1 cellular context compared by ENCODE assay signal in the genomic region with DNA sequence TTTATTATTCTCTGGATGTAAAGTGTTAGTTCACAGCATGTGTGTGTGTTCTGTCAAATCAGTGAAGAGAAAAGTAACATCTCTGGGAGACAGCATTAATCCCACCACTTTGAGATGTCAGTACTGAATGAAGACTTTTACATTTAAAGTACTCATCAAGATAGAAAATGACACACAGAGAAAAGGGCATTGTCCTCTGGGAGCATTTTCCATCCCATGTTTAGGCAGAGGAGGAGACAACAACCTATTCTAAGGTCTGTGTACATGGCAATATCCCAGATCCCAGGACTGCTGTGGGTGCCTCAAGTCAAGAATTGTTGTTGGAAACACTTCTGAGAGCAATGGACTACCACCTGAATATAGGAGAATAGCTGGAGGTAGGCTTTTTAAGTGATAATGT.
A peak's percentile ranks its signal among the peaks of the same experiment; 100 is the strongest.
TF ChIP-seq lines count a peak whose summit lies in the region.

No MANE protein-coding gene starts in this region.

TF ChIP-seq in neural cell, 6 proteins besides CTCF, POLR2A, EP300 and RAD21:
- TF ChIP-seq SMC3 (conservative IDR thresholded peaks at IDR 0.05; ENCODE audit: poor library complexity): no peak
- TF ChIP-seq, protein P1, sequence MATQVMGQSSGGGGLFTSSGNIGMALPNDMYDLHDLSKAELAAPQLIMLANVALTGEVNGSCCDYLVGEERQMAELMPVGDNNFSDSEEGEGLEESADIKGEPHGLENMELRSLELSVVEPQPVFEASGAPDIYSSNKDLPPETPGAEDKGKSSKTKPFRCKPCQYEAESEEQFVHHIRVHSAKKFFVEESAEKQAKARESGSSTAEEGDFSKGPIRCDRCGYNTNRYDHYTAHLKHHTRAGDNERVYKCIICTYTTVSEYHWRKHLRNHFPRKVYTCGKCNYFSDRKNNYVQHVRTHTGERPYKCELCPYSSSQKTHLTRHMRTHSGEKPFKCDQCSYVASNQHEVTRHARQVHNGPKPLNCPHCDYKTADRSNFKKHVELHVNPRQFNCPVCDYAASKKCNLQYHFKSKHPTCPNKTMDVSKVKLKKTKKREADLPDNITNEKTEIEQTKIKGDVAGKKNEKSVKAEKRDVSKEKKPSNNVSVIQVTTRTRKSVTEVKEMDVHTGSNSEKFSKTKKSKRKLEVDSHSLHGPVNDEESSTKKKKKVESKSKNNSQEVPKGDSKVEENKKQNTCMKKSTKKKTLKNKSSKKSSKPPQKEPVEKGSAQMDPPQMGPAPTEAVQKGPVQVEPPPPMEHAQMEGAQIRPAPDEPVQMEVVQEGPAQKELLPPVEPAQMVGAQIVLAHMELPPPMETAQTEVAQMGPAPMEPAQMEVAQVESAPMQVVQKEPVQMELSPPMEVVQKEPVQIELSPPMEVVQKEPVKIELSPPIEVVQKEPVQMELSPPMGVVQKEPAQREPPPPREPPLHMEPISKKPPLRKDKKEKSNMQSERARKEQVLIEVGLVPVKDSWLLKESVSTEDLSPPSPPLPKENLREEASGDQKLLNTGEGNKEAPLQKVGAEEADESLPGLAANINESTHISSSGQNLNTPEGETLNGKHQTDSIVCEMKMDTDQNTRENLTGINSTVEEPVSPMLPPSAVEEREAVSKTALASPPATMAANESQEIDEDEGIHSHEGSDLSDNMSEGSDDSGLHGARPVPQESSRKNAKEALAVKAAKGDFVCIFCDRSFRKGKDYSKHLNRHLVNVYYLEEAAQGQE (IDR thresholded peaks at IDR 0.05; ENCODE audit: borderline replicate concordance): peak; percentile 99
- peak; percentile 98 for TF ChIP-seq POLR2AphosphoS5 (IDR thresholded peaks at IDR 0.05)
